Comparison of ENCODE assay signal across 1 cellular context in the genomic region with DNA sequence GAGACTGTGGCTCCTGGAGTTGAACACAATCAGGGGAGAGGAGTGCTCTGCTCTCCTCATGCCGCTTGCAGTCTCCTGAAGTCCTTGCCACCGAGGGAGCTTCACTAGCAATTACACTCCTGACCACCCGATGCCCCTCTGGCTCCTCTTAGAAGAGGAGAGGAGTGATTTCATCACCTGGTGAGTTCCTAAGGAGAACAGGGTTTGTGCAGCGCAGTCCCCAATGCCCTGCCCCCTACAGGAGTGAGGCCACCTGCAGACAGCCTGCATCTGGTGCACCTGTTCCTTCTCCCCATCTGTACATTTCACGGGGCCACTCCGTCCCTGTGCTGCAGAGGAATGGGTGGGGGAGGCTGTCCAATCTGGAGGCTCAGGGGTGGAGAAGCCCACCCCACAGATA.
TF ChIP-seq lines count a peak whose summit lies in the region.

No MANE protein-coding gene starts in this region.

TF ChIP-seq in IMR-90, 13 proteins besides CTCF, POLR2A, EP300 and RAD21:
- TF ChIP-seq NFE2L2 (IDR thresholded peaks at IDR 0.05; ENCODE audit: low read depth, low read length) (no peak), CEBPB (IDR thresholded peaks at IDR 0.05; ENCODE audit: low read depth, low read length) (no peak), RFX5 (IDR thresholded peaks at IDR 0.05; ENCODE audit: low read depth, low read length) (no peak), BHLHE40 (IDR thresholded peaks at IDR 0.05; ENCODE audit: low read depth, low read length) (no peak), MAFK (IDR thresholded peaks at IDR 0.05; ENCODE audit: low read depth, low read length) (no peak), SMC3 (IDR thresholded peaks at IDR 0.05; ENCODE audit: low read depth, low read length) (no peak), FOS (IDR thresholded peaks at IDR 0.05; ENCODE audit: low read depth, low read length) (no peak), MXI1 (IDR thresholded peaks at IDR 0.05; ENCODE audit: borderline replicate concordance, low read depth, low read length) (no peak), RCOR1 (IDR thresholded peaks at IDR 0.05; ENCODE audit: insufficient replicate concordance, low read length) (no peak), MAZ (IDR thresholded peaks at IDR 0.05; ENCODE audit: borderline replicate concordance, low read depth, low read length) (no peak), CHD1 (IDR thresholded peaks at IDR 0.05; ENCODE audit: low read depth, low read length) (no peak)
- TF ChIP-seq, protein P1, sequence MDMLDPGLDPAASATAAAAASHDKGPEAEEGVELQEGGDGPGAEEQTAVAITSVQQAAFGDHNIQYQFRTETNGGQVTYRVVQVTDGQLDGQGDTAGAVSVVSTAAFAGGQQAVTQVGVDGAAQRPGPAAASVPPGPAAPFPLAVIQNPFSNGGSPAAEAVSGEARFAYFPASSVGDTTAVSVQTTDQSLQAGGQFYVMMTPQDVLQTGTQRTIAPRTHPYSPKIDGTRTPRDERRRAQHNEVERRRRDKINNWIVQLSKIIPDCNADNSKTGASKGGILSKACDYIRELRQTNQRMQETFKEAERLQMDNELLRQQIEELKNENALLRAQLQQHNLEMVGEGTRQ (IDR thresholded peaks at IDR 0.05; ENCODE audit: low read depth, low read length), result no peak
- TF ChIP-seq, protein P2, sequence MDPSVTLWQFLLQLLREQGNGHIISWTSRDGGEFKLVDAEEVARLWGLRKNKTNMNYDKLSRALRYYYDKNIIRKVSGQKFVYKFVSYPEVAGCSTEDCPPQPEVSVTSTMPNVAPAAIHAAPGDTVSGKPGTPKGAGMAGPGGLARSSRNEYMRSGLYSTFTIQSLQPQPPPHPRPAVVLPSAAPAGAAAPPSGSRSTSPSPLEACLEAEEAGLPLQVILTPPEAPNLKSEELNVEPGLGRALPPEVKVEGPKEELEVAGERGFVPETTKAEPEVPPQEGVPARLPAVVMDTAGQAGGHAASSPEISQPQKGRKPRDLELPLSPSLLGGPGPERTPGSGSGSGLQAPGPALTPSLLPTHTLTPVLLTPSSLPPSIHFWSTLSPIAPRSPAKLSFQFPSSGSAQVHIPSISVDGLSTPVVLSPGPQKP (IDR thresholded peaks at IDR 0.05; ENCODE audit: borderline replicate concordance, low read depth, low read length), result no peak
